8 cellular contexts compared by ENCODE assay signal in genomic region chr18:51195602-51196115, GRCh38. TPM values are rescaled to one million over a fixed set of nuclear protein-coding genes. Genes with fewer than 3 reads are reported as not detected.
A peak's percentile ranks its signal among the peaks of the same experiment; 100 is the strongest.
DNase-seq lines count a peak whose midpoint lies in the region; ATAC-seq and TF ChIP-seq lines count a peak whose summit lies in the region.

No MANE protein-coding gene starts in this region.

- peaks cover 36% of the 10 kb centered on the region for H3K4me1 Mint-ChIP-seq in MCF 10A (ENCODE audit: insufficient read depth, unreplicated experiment)

- POLR2A ChIA-PET in MCF 10A (lab: Yijun Ruan, JAX), result interaction anchor here (0.6 to 9.0 kb wide), 22 partner anchors 8 to 896 kb away, joined by 3 to 262 read pairs (median 4); no protein-coding TSS in a partner anchor

- BruUV-seq in MCF 10A (replicated peaks; lab: Mats Ljungman, UMichigan), result no TSS peak

- no peaks in the 10 kb centered on the region for H3K9me3 Mint-ChIP-seq in MCF 10A (ENCODE audit: unreplicated experiment)

- intact Hi-C loops in MCF 10A (cut with micrococcal nuclease), result loop anchor here (5.0 kb wide), 1 partner anchor 187 kb away; no protein-coding TSS in a partner anchor

- ATAC-seq in HG02798 (IDR thresholded peaks at IDR 0.05; ENCODE audit: poor library complexity, unreplicated experiment) (no peak), GM18909 (IDR thresholded peaks at IDR 0.05; ENCODE audit: poor library complexity, unreplicated experiment) (no peak)

- H3K27me3 Mint-ChIP-seq in MCF 10A (ENCODE audit: insufficient read depth, unreplicated experiment), result no peaks in the 10 kb centered on the region

- H3K4me3 Mint-ChIP-seq in MCF 10A (ENCODE audit: unreplicated experiment), result peak overlapping the region; percentile 69

- TF ChIP-seq CTCF in GM12865 (IDR thresholded peaks at IDR 0.05; ENCODE audit: insufficient read depth, low read depth, low read length, missing control alignments), result no peak
- TF ChIP-seq CTCF in MCF 10A (IDR thresholded peaks at IDR 0.05; ENCODE audit: unreplicated experiment), result no peak

- H3K27ac Mint-ChIP-seq in MCF 10A (ENCODE audit: low read depth, unreplicated experiment), result peak overlapping the region; percentile 92

- peaks cover 17% of the 10 kb centered on the region for H3K36me3 Mint-ChIP-seq in MCF 10A (ENCODE audit: insufficient read depth, unreplicated experiment)

- H3K4me3 ChIP-seq in GM12865 (ENCODE audit: low read depth, low read length), result peak overlapping the region; percentile 64

- CTCF ChIA-PET in MCF 10A (lab: Yijun Ruan, JAX), result interaction anchor here (0.5 to 4.7 kb wide), 7 partner anchors 13 to 1412 kb away, joined by 3 to 38 read pairs (median 3); no protein-coding TSS in a partner anchor

- DNase-seq in GM12865 (ENCODE audit: low read depth) (peak; percentile 67), NCI-H1048 (lab: John Stamatoyannopoulos, UW) (peak; percentile 61), SK-N-DZ (ENCODE audit: low spot score) (peak; percentile 70), MCF 10A (ENCODE audit: unreplicated experiment) (peak; percentile 66), kidney tubule cell (ENCODE audit: low spot score) (peak; percentile 74)
- peak; percentile 32 for DNase-seq in stimulated activated CD4-positive, alpha-beta T cell treated with anti-CD3 and anti-CD28 coated beads, Interleukin-4, amount 100 ng/mL, for 24 hours

RNA-seq across cellular contexts. Expression of gene MEX3C, which starts 1.8 kb away (rescaled TPM):
- polyA plus RNA-seq in SK-N-DZ (2014; cell fraction: cytosol; rRNA removed), result 35.4 and 47.4 TPM in 2 replicates
- 18.8 and 26.5 TPM in 2 replicates for polyA plus RNA-seq in SK-N-DZ (2014; cell fraction: nucleus; rRNA removed)
- total RNA-seq in MCF 10A (2022), result 65.3 and 81.9 TPM in 2 replicates
